Comparison of ENCODE assay signal across 1 cellular context in genomic region chr20:43530321-43531090, GRCh38.
TF ChIP-seq lines count a peak whose summit lies in the region.

No MANE protein-coding gene starts in this region.

TF ChIP-seq in HepG2, 621 proteins besides CTCF, POLR2A, EP300 and RAD21 (continued from another document and continues in another):
- TF ChIP-seq, protein P1, sequence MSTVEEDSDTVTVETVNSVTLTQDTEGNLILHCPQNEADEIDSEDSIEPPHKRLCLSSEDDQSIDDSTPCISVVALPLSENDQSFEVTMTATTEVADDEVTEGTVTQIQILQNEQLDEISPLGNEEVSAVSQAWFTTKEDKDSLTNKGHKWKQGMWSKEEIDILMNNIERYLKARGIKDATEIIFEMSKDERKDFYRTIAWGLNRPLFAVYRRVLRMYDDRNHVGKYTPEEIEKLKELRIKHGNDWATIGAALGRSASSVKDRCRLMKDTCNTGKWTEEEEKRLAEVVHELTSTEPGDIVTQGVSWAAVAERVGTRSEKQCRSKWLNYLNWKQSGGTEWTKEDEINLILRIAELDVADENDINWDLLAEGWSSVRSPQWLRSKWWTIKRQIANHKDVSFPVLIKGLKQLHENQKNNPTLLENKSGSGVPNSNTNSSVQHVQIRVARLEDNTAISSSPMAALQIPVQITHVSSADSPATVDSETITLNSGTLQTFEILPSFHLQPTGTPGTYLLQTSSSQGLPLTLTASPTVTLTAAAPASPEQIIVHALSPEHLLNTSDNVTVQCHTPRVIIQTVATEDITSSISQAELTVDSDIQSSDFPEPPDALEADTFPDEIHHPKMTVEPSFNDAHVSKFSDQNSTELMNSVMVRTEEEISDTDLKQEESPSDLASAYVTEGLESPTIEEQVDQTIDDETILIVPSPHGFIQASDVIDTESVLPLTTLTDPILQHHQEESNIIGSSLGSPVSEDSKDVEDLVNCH (CRISPR knock-in tag; IDR thresholded peaks at IDR 0.05): no peak
- TF ChIP-seq SYNCRIP (IDR thresholded peaks at IDR 0.05; ENCODE audit: insufficient read depth, low read depth, low read length) (no peak), ZMYM4 (CRISPR knock-in tag; IDR thresholded peaks at IDR 0.05) (peak; percentile 70), ZNF510 (CRISPR knock-in tag; IDR thresholded peaks at IDR 0.05; ENCODE audit: low read depth) (0 out of 2 replicates have a peak, but pooled peaks have one; percentile 36), ZNF691 (CRISPR knock-in tag; IDR thresholded peaks at IDR 0.05; ENCODE audit: borderline replicate concordance, low read depth) (peak; percentile 90; the same call in 1 of the 2 replicates), ZNF580 (CRISPR knock-in tag; IDR thresholded peaks at IDR 0.05; ENCODE audit: borderline replicate concordance, low read depth) (peak; percentile 85; the same call in 1 of the 2 replicates), ZBTB38 (CRISPR knock-in tag; IDR thresholded peaks at IDR 0.05) (peak; percentile 94), SNAPC5 (CRISPR knock-in tag; IDR thresholded peaks at IDR 0.05; ENCODE audit: borderline replicate concordance) (0 out of 2 replicates have a peak, but pooled peaks have one; percentile 71), HOXA9 (CRISPR knock-in tag; IDR thresholded peaks at IDR 0.05; ENCODE audit: borderline replicate concordance) (no peak), ZNF264 (CRISPR knock-in tag; IDR thresholded peaks at IDR 0.05) (no peak), ZNF850 (CRISPR knock-in tag; conservative IDR thresholded peaks at IDR 0.05) (no peak), ZSCAN20 (CRISPR knock-in tag; IDR thresholded peaks at IDR 0.05; ENCODE audit: borderline replicate concordance) (no peak), BRD4 (CRISPR knock-in tag; IDR thresholded peaks at IDR 0.05) (0 out of 2 replicates have a peak, but pooled peaks have one; percentile 49), ZBTB10 (CRISPR knock-in tag; IDR thresholded peaks at IDR 0.05; ENCODE audit: borderline replicate concordance) (no peak), JUN (CRISPR knock-in tag; IDR thresholded peaks at IDR 0.05) (peak; percentile 97), TCF7L2 (IDR thresholded peaks at IDR 0.05; ENCODE audit: low read depth, low read length) (no peak), RXRA (CRISPR knock-in tag; IDR thresholded peaks at IDR 0.05) (peak; percentile 90), ZNF160 (CRISPR knock-in tag; IDR thresholded peaks at IDR 0.05) (peak; percentile 88), ISL2 (CRISPR knock-in tag; IDR thresholded peaks at IDR 0.05) (no peak), RFX1 (IDR thresholded peaks at IDR 0.05) (no peak), ZNF274 (CRISPR knock-in tag; IDR thresholded peaks at IDR 0.05) (peak; percentile 95), MXD1 (CRISPR knock-in tag; IDR thresholded peaks at IDR 0.05) (peak; percentile 98), PRMT3 (CRISPR knock-in tag; IDR thresholded peaks at IDR 0.05; ENCODE audit: borderline replicate concordance, low read depth) (peak; percentile 87; the same call in 1 of the 2 replicates), ZFX (CRISPR knock-in tag; IDR thresholded peaks at IDR 0.05; ENCODE audit: low read depth) (peak; percentile 74; the same call in 1 of the 2 replicates), HNRNPK (IDR thresholded peaks at IDR 0.05; ENCODE audit: low read depth, low read length, poor library complexity, severe bottlenecking) (no peak), ADNP (CRISPR knock-in tag; IDR thresholded peaks at IDR 0.05) (no peak), TBX2 (CRISPR knock-in tag; IDR thresholded peaks at IDR 0.05; ENCODE audit: borderline replicate concordance) (peak; percentile 92), KDM4B (CRISPR knock-in tag; IDR thresholded peaks at IDR 0.05) (peak; percentile 82; the same call in 1 of the 2 replicates)
- TF ChIP-seq, protein P2, sequence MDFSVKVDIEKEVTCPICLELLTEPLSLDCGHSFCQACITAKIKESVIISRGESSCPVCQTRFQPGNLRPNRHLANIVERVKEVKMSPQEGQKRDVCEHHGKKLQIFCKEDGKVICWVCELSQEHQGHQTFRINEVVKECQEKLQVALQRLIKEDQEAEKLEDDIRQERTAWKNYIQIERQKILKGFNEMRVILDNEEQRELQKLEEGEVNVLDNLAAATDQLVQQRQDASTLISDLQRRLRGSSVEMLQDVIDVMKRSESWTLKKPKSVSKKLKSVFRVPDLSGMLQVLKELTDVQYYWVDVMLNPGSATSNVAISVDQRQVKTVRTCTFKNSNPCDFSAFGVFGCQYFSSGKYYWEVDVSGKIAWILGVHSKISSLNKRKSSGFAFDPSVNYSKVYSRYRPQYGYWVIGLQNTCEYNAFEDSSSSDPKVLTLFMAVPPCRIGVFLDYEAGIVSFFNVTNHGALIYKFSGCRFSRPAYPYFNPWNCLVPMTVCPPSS (IDR thresholded peaks at IDR 0.05): no peak
- TF ChIP-seq, protein P3, sequence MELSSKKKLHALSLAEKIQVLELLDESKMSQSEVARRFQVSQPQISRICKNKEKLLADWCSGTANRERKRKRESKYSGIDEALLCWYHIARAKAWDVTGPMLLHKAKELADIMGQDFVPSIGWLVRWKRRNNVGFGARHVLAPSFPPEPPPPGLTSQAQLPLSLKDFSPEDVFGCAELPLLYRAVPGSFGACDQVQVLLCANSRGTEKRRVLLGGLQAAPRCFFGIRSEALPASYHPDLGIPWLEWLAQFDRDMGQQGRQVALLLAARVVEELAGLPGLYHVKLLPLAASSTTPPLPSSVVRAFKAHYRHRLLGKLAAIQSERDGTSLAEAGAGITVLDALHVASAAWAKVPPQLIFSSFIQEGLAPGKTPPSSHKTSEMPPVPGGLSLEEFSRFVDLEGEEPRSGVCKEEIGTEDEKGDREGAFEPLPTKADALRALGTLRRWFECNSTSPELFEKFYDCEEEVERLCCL (CRISPR knock-in tag; IDR thresholded peaks at IDR 0.05; ENCODE audit: borderline replicate concordance): no peak
- TF ChIP-seq, protein P4, sequence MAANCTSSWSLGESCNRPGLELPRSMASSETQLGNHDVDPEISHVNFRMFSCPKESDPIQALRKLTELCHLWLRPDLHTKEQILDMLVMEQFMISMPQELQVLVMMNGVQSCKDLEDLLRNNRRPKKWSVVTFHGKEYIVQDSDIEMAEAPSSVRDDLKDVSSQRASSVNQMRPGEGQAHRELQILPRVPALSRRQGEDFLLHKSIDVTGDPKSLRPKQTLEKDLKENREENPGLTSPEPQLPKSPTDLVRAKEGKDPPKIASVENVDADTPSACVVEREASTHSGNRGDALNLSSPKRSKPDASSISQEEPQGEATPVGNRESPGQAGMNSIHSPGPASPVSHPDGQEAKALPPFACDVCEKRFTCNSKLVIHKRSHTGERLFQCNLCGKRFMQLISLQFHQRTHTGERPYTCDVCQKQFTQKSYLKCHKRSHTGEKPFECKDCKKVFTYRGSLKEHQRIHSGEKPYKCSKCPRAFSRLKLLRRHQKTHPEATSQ (CRISPR knock-in tag; IDR thresholded peaks at IDR 0.05; ENCODE audit: borderline replicate concordance): peak; percentile 65; the same call in 1 of the 2 replicates
- TF ChIP-seq, protein P5, sequence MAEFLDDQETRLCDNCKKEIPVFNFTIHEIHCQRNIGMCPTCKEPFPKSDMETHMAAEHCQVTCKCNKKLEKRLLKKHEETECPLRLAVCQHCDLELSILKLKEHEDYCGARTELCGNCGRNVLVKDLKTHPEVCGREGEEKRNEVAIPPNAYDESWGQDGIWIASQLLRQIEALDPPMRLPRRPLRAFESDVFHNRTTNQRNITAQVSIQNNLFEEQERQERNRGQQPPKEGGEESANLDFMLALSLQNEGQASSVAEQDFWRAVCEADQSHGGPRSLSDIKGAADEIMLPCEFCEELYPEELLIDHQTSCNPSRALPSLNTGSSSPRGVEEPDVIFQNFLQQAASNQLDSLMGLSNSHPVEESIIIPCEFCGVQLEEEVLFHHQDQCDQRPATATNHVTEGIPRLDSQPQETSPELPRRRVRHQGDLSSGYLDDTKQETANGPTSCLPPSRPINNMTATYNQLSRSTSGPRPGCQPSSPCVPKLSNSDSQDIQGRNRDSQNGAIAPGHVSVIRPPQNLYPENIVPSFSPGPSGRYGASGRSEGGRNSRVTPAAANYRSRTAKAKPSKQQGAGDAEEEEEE (CRISPR knock-in tag; IDR thresholded peaks at IDR 0.05; ENCODE audit: borderline replicate concordance): no peak
- TF ChIP-seq, protein P6, sequence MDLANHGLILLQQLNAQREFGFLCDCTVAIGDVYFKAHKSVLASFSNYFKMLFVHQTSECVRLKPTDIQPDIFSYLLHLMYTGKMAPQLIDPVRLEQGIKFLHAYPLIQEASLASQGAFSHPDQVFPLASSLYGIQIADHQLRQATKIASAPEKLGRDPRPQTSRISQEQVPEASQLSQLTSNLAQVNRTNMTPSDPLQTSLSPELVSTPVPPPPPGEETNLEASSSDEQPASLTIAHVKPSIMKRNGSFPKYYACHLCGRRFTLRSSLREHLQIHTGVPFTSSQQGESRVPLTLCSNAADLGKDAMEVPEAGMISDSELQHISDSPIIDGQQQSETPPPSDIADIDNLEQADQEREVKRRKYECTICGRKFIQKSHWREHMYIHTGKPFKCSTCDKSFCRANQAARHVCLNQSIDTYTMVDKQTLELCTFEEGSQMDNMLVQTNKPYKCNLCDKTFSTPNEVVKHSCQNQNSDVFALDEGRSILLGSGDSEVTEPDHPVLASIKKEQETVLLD (CRISPR knock-in tag; IDR thresholded peaks at IDR 0.05; ENCODE audit: low read depth): 0 out of 2 replicates have a peak, but pooled peaks have one; percentile 54
- TF ChIP-seq, protein P7, sequence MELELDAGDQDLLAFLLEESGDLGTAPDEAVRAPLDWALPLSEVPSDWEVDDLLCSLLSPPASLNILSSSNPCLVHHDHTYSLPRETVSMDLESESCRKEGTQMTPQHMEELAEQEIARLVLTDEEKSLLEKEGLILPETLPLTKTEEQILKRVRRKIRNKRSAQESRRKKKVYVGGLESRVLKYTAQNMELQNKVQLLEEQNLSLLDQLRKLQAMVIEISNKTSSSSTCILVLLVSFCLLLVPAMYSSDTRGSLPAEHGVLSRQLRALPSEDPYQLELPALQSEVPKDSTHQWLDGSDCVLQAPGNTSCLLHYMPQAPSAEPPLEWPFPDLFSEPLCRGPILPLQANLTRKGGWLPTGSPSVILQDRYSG (CRISPR knock-in tag; IDR thresholded peaks at IDR 0.05): peak; percentile 86; the same call in 1 of the 2 replicates
- TF ChIP-seq, protein P8, sequence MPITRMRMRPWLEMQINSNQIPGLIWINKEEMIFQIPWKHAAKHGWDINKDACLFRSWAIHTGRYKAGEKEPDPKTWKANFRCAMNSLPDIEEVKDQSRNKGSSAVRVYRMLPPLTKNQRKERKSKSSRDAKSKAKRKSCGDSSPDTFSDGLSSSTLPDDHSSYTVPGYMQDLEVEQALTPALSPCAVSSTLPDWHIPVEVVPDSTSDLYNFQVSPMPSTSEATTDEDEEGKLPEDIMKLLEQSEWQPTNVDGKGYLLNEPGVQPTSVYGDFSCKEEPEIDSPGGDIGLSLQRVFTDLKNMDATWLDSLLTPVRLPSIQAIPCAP (CRISPR knock-in tag; IDR thresholded peaks at IDR 0.05; ENCODE audit: low read depth): peak; percentile 46; the same call in 1 of the 2 replicates
- TF ChIP-seq, protein P9, sequence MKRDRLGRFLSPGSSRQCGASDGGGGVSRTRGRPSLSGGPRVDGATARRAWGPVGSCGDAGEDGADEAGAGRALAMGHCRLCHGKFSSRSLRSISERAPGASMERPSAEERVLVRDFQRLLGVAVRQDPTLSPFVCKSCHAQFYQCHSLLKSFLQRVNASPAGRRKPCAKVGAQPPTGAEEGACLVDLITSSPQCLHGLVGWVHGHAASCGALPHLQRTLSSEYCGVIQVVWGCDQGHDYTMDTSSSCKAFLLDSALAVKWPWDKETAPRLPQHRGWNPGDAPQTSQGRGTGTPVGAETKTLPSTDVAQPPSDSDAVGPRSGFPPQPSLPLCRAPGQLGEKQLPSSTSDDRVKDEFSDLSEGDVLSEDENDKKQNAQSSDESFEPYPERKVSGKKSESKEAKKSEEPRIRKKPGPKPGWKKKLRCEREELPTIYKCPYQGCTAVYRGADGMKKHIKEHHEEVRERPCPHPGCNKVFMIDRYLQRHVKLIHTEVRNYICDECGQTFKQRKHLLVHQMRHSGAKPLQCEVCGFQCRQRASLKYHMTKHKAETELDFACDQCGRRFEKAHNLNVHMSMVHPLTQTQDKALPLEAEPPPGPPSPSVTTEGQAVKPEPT (CRISPR knock-in tag; IDR thresholded peaks at IDR 0.05; ENCODE audit: low read depth): peak; percentile 98
- TF ChIP-seq, protein P10, sequence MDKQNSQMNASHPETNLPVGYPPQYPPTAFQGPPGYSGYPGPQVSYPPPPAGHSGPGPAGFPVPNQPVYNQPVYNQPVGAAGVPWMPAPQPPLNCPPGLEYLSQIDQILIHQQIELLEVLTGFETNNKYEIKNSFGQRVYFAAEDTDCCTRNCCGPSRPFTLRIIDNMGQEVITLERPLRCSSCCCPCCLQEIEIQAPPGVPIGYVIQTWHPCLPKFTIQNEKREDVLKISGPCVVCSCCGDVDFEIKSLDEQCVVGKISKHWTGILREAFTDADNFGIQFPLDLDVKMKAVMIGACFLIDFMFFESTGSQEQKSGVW (CRISPR knock-in tag; IDR thresholded peaks at IDR 0.05; ENCODE audit: borderline replicate concordance): no peak; the same call in 1 of the 2 replicates
